16 cellular contexts compared by ENCODE assay signal in the genomic region with DNA sequence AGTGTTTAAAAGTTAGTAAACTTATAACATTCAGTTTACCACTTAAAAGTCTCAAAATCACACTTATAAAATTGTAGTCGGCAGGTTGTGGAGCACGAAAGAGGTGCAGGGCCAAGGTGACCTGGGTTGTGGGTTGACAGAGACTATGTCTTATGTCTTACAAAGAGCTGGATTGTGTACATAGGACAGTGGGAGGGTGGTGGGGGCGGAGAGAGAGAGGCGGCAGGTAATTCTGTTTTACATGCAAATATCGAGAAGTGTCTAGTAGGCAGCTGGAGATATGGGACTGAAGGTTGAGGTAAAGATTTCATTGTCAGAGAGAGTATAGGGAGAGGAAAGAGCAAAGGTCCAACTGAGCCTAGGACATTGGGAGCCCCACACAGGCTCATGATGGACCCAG. TPM values are rescaled to one million over a fixed set of nuclear protein-coding genes. Genes with fewer than 3 reads are reported as not detected.
DNase-seq lines count a peak whose midpoint lies in the region; ATAC-seq and TF ChIP-seq lines count a peak whose summit lies in the region.
"Had no signal": no experiment of that assay in that cellular context is flagged by ENCODE, and none has a peak within 500 bp of the region (broad histone marks: within the 10 kb centered on the region; RNA-seq: fewer than 3 reads in every experiment).

No MANE protein-coding gene starts in this region.

- ATAC-seq in WTC11 (no peak), mucosa of descending colon (peak; percentile 15), HG02763 (IDR thresholded peaks at IDR 0.05; ENCODE audit: unreplicated experiment) (no peak)
- ATAC-seq: A549, K562 had no signal

- CTCF ChIA-PET in MCF 10A (lab: Yijun Ruan, JAX), result interaction anchor here (0.5 to 1.1 kb wide), 3 partner anchors 98 to 170 kb away, joined by 3 read pairs; no protein-coding TSS in a partner anchor
- CTCF ChIA-PET in WTC11 (lab: Charles Lee), result no interaction called here

- H3K4me3 ChIP-seq in breast epithelium (no peak overlapping the region), mucosa of descending colon (no peak overlapping the region)
- H3K4me3 ChIP-seq: A549, GM23248, K562 had no signal

- no peaks in the 10 kb centered on the region for H3K36me3 ChIP-seq in breast epithelium
- no peaks in the 10 kb centered on the region for H3K36me3 ChIP-seq in mucosa of descending colon (ENCODE audit: low read depth)

- BruUV-seq in MCF 10A (replicated peaks; lab: Mats Ljungman, UMichigan), result no TSS peak

- no peaks in the 10 kb centered on the region for H3K4me1 ChIP-seq in breast epithelium
- no peaks in the 10 kb centered on the region for H3K4me1 ChIP-seq in mucosa of descending colon (ENCODE audit: low read depth)
- H3K4me1 ChIP-seq: A549, Caco-2 had no signal

- H3K27ac ChIP-seq in breast epithelium, result no peak overlapping the region
- H3K27ac ChIP-seq: 22Rv1, A549, C4-2B, GM23248, HL-60 had no signal

- no peaks in the 10 kb centered on the region for H3K9me3 ChIP-seq in breast epithelium
- H3K9me3 ChIP-seq in mucosa of descending colon, result no peaks in the 10 kb centered on the region
- H3K9me3 ChIP-seq: A549, Caco-2 had no signal

- H3K9me3 Mint-ChIP-seq in MCF 10A (ENCODE audit: unreplicated experiment) (no peaks in the 10 kb centered on the region), WTC11 (peaks cover 18% of the 10 kb centered on the region)
- H3K9me3 Mint-ChIP-seq: CD4-positive, alpha-beta T cell had no signal

- peak overlapping the region; percentile 73 for H3K27ac Mint-ChIP-seq in MCF 10A (ENCODE audit: low read depth, unreplicated experiment)
- peak overlapping the region; percentile 17; the same call in 1 of the 2 replicates for H3K27ac Mint-ChIP-seq in WTC11
- H3K27ac Mint-ChIP-seq: CD4-positive, alpha-beta T cell; H9 had no signal

- DNase-seq in MCF 10A (ENCODE audit: unreplicated experiment), result no peak
- DNase-seq in breast epithelium (ENCODE audit: low spot score in 2 of 2), result no peak
- DNase-seq in WTC11 (ENCODE audit: low spot score), result no peak
- no peak for DNase-seq in mucosa of descending colon
- no peak for DNase-seq in activated CD4-positive, alpha-beta T cell treated with anti-CD3 and anti-CD28 coated beads, Interleukin-2, amount 50 U/mL, for 4 hours
- no peak for DNase-seq in RPMI8226
- DNase-seq: Caco-2; CD4-positive, alpha-beta T cell; H9 had no signal

- peaks cover 13% of the 10 kb centered on the region for H3K27me3 Mint-ChIP-seq in MCF 10A (ENCODE audit: insufficient read depth, unreplicated experiment)
- H3K27me3 Mint-ChIP-seq in WTC11 (ENCODE audit: low read depth), result no peaks in the 10 kb centered on the region

- TF ChIP-seq POLR2A in breast epithelium (IDR thresholded peaks at IDR 0.05), result no peak

- H3K36me3 Mint-ChIP-seq in MCF 10A (ENCODE audit: insufficient read depth, unreplicated experiment), result no peaks in the 10 kb centered on the region
- H3K36me3 Mint-ChIP-seq in WTC11, result no peaks in the 10 kb centered on the region

- intact Hi-C loops in MCF 10A (cut with micrococcal nuclease) (loop anchor here (2.0 kb wide), 1 partner anchor 250 kb away; no protein-coding TSS in a partner anchor), breast epithelium (cut with DNase I; ENCODE audit: low total_unique reads) (no loop called here), mucosa of descending colon (cut with DNase I, micrococcal nuclease) (no loop called here)

- H3K4me3 Mint-ChIP-seq in MCF 10A (ENCODE audit: unreplicated experiment), result no peak overlapping the region
- H3K4me3 Mint-ChIP-seq in WTC11, result no peak overlapping the region
- H3K4me3 Mint-ChIP-seq: CD4-positive, alpha-beta T cell; H9 had no signal

- H3K27me3 ChIP-seq in breast epithelium, result no peaks in the 10 kb centered on the region

- TF ChIP-seq CTCF in MCF 10A (IDR thresholded peaks at IDR 0.05; ENCODE audit: unreplicated experiment) (no peak), breast epithelium (IDR thresholded peaks at IDR 0.05) (no peak), WTC11 (IDR thresholded peaks at IDR 0.05) (no peak), mucosa of descending colon (IDR thresholded peaks at IDR 0.05) (no peak)

- H3K4me1 Mint-ChIP-seq in MCF 10A (ENCODE audit: insufficient read depth, unreplicated experiment) (peaks cover 12% of the 10 kb centered on the region), WTC11 (peaks cover 30% of the 10 kb centered on the region)

- POLR2A ChIA-PET in MCF 10A (lab: Yijun Ruan, JAX), result interaction anchor here (0.6 to 3.2 kb wide), 6 partner anchors 9 to 1964 kb away, joined by 3 to 18 read pairs (median 4); a partner anchor contains a TSS
- POLR2A ChIA-PET in WTC11 (lab: Charles Lee), result no interaction called here

TF ChIP-seq in WTC11, 78 proteins besides CTCF, POLR2A, EP300 and RAD21 (continues in another document):
- TF ChIP-seq FOXJ3 (CRISPR knock-in tag; IDR thresholded peaks at IDR 0.05; ENCODE audit: borderline replicate concordance) (no peak), NR1H2 (CRISPR knock-in tag; IDR thresholded peaks at IDR 0.05) (no peak), SOX15 (CRISPR knock-in tag; IDR thresholded peaks at IDR 0.05) (no peak), ELF4 (CRISPR knock-in tag; IDR thresholded peaks at IDR 0.05; ENCODE audit: low read depth) (no peak), SP1 (CRISPR knock-in tag; conservative IDR thresholded peaks at IDR 0.05) (no peak), ETV6 (CRISPR knock-in tag; IDR thresholded peaks at IDR 0.05) (no peak), TEAD4 (CRISPR knock-in tag; IDR thresholded peaks at IDR 0.05) (no peak), EMX1 (CRISPR knock-in tag; IDR thresholded peaks at IDR 0.05) (no peak), ZNF263 (CRISPR knock-in tag; IDR thresholded peaks at IDR 0.05; ENCODE audit: low read depth) (no peak), KAT7 (CRISPR knock-in tag; IDR thresholded peaks at IDR 0.05; ENCODE audit: borderline replicate concordance) (no peak), RORB (CRISPR knock-in tag; IDR thresholded peaks at IDR 0.05) (no peak)
- TF ChIP-seq, protein P1, sequence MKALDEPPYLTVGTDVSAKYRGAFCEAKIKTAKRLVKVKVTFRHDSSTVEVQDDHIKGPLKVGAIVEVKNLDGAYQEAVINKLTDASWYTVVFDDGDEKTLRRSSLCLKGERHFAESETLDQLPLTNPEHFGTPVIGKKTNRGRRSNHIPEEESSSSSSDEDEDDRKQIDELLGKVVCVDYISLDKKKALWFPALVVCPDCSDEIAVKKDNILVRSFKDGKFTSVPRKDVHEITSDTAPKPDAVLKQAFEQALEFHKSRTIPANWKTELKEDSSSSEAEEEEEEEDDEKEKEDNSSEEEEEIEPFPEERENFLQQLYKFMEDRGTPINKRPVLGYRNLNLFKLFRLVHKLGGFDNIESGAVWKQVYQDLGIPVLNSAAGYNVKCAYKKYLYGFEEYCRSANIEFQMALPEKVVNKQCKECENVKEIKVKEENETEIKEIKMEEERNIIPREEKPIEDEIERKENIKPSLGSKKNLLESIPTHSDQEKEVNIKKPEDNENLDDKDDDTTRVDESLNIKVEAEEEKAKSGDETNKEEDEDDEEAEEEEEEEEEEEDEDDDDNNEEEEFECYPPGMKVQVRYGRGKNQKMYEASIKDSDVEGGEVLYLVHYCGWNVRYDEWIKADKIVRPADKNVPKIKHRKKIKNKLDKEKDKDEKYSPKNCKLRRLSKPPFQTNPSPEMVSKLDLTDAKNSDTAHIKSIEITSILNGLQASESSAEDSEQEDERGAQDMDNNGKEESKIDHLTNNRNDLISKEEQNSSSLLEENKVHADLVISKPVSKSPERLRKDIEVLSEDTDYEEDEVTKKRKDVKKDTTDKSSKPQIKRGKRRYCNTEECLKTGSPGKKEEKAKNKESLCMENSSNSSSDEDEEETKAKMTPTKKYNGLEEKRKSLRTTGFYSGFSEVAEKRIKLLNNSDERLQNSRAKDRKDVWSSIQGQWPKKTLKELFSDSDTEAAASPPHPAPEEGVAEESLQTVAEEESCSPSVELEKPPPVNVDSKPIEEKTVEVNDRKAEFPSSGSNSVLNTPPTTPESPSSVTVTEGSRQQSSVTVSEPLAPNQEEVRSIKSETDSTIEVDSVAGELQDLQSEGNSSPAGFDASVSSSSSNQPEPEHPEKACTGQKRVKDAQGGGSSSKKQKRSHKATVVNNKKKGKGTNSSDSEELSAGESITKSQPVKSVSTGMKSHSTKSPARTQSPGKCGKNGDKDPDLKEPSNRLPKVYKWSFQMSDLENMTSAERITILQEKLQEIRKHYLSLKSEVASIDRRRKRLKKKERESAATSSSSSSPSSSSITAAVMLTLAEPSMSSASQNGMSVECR (CRISPR knock-in tag; IDR thresholded peaks at IDR 0.05; ENCODE audit: borderline replicate concordance), result no peak
- TF ChIP-seq, protein P2, sequence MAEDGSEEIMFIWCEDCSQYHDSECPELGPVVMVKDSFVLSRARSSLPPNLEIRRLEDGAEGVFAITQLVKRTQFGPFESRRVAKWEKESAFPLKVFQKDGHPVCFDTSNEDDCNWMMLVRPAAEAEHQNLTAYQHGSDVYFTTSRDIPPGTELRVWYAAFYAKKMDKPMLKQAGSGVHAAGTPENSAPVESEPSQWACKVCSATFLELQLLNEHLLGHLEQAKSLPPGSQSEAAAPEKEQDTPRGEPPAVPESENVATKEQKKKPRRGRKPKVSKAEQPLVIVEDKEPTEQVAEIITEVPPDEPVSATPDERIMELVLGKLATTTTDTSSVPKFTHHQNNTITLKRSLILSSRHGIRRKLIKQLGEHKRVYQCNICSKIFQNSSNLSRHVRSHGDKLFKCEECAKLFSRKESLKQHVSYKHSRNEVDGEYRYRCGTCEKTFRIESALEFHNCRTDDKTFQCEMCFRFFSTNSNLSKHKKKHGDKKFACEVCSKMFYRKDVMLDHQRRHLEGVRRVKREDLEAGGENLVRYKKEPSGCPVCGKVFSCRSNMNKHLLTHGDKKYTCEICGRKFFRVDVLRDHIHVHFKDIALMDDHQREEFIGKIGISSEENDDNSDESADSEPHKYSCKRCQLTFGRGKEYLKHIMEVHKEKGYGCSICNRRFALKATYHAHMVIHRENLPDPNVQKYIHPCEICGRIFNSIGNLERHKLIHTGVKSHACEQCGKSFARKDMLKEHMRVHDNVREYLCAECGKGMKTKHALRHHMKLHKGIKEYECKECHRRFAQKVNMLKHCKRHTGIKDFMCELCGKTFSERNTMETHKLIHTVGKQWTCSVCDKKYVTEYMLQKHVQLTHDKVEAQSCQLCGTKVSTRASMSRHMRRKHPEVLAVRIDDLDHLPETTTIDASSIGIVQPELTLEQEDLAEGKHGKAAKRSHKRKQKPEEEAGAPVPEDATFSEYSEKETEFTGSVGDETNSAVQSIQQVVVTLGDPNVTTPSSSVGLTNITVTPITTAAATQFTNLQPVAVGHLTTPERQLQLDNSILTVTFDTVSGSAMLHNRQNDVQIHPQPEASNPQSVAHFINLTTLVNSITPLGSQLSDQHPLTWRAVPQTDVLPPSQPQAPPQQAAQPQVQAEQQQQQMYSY (CRISPR knock-in tag; IDR thresholded peaks at IDR 0.05), result no peak

RNA-seq across cellular contexts. Expression of a gene that starts 28.2 kb away (rescaled TPM):
- total RNA-seq in MCF 10A (2022) (16.5 and 18.8 TPM in 2 replicates), breast epithelium (10 to 100 TPM; 10.1 to 19.7 (median 16.7) TPM), WTC11 (2021) (16.0 to 18.5 TPM (median 17.7 TPM) in 3 replicates), mucosa of descending colon (10 to 100 TPM; 14.8 to 25.2 (median 19.9) TPM)
